Comparison of ENCODE assay signal across 24 cellular contexts in the genomic region with DNA sequence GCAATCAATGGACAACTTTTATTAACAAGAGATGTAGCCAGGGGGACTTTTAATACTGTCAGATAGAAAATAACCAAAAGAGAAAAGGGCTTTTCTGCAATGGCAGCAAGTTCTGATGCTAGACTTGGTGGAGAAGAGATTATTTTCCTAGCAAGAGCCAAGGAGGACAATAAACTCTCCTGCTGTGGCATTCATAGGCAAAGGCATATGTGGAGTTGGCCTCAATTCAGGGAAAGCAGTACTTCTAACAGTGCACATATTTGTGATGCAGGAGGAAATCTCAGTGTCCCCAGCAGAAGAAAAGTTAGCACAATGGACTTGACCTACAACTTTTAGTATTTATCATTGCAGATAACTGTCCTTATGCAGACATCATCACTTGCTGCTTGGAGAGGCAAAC.
DNase-seq lines count a peak whose midpoint lies in the region; TF ChIP-seq lines count a peak whose summit lies in the region.
"Had no signal": no experiment of that assay in that cellular context is flagged by ENCODE, and none has a peak within 500 bp of the region (broad histone marks: within the 10 kb centered on the region; RNA-seq: fewer than 3 reads in every experiment).

No MANE protein-coding gene starts in this region.

- H3K9me3 Mint-ChIP-seq in endodermal cell = peaks cover 6% of the 10 kb centered on the region
- peaks cover 16% of the 10 kb centered on the region for H3K9me3 Mint-ChIP-seq in nephron progenitor cell

- H3K36me3 Mint-ChIP-seq in endodermal cell (ENCODE audit: low read depth) = no peaks in the 10 kb centered on the region
- peaks cover 6% of the 10 kb centered on the region for H3K36me3 Mint-ChIP-seq in nephron progenitor cell (ENCODE audit: low read depth)
- H3K36me3 Mint-ChIP-seq: CD14-positive monocyte; CD8-positive, alpha-beta memory T cell had no signal

- no TSS peak for BruUV-seq in A673 (replicated peaks; lab: Mats Ljungman, UMichigan)

- H3K27me3 Mint-ChIP-seq in endodermal cell (ENCODE audit: insufficient read depth) (no peaks in the 10 kb centered on the region), nephron progenitor cell (ENCODE audit: low read depth, poor library complexity) (no peaks in the 10 kb centered on the region)
- H3K27me3 Mint-ChIP-seq: CD8-positive, alpha-beta memory T cell had no signal

- POLR2A ChIA-PET in A673 (lab: Charles Lee; ENCODE audit: low non-redundant PET) = no interaction called here

- CTCF ChIA-PET in A673 (lab: Charles Lee) = no interaction called here

- H3K27ac ChIP-seq in A673 (ENCODE audit: low read depth, low read length, poor library complexity, severe bottlenecking) = no peak overlapping the region
- peak overlapping the region; percentile 0 for H3K27ac ChIP-seq in endodermal cell (ENCODE audit: low read depth, low read length)
- H3K27ac ChIP-seq in testis = no peak overlapping the region
- H3K27ac ChIP-seq: 22Rv1, RWPE1 had no signal

- H3K36me3 ChIP-seq in A673 (ENCODE audit: insufficient read depth, low read length, poor library complexity, severe bottlenecking) = no peaks in the 10 kb centered on the region
- no peaks in the 10 kb centered on the region for H3K36me3 ChIP-seq in NT2/D1 (ENCODE audit: insufficient read depth, insufficient read length, low read length)
- no peaks in the 10 kb centered on the region for H3K36me3 ChIP-seq in endodermal cell (ENCODE audit: control insufficient read depth, insufficient read depth, low read length)
- no peaks in the 10 kb centered on the region for H3K36me3 ChIP-seq in testis (ENCODE audit: low read depth, missing control alignments)
- H3K36me3 ChIP-seq: BE2C had no signal

- no peaks in the 10 kb centered on the region for H3K9me3 ChIP-seq in A673 (ENCODE audit: low read depth, low read length, poor library complexity, severe bottlenecking)
- H3K9me3 ChIP-seq in NT2/D1 (ENCODE audit: insufficient read depth, low read length) = 0 out of 2 replicates have a peak, but pooled peaks cover 8% of the 10 kb centered on the region
- H3K9me3 ChIP-seq in endodermal cell (ENCODE audit: control insufficient read depth, low read length) = no peaks in the 10 kb centered on the region
- H3K9me3 ChIP-seq in testis = no peaks in the 10 kb centered on the region
- H3K9me3 ChIP-seq: BE2C had no signal

- no peak overlapping the region for H3K4me3 ChIP-seq in A673 (ENCODE audit: low read depth, low read length, poor library complexity, severe bottlenecking)
- H3K4me3 ChIP-seq in NT2/D1 (ENCODE audit: insufficient read length, low read depth) = no peak overlapping the region
- H3K4me3 ChIP-seq in endodermal cell (ENCODE audit: low read length) = no peak overlapping the region
- no peak overlapping the region for H3K4me3 ChIP-seq in testis
- H3K4me3 ChIP-seq: K562 had no signal

- TF ChIP-seq POLR2A in testis (IDR thresholded peaks at IDR 0.05) = no peak

- H3K4me1 Mint-ChIP-seq in endodermal cell (no peaks in the 10 kb centered on the region), nephron progenitor cell (no peaks in the 10 kb centered on the region)
- H3K4me1 Mint-ChIP-seq: CD14-positive monocyte; CD8-positive, alpha-beta memory T cell had no signal

- H3K9ac ChIP-seq in NT2/D1 (ENCODE audit: insufficient read length, low read depth) = no peak overlapping the region
- no peak overlapping the region for H3K9ac ChIP-seq in endodermal cell (ENCODE audit: extremely low read depth, low read length, poor library complexity, severe bottlenecking)

- TF ChIP-seq CTCF in A673 (conservative IDR thresholded peaks at IDR 0.05; ENCODE audit: low read depth, low read length) = no peak
- no peak for TF ChIP-seq CTCF in endodermal cell (conservative IDR thresholded peaks at IDR 0.05)
- TF ChIP-seq CTCF in testis (IDR thresholded peaks at IDR 0.05) = no peak
- TF ChIP-seq CTCF in nephron progenitor cell (IDR thresholded peaks at IDR 0.05) = no peak

- H3K4me1 ChIP-seq in A673 (ENCODE audit: insufficient read depth, low read length, poor library complexity, severe bottlenecking) (no peaks in the 10 kb centered on the region), NT2/D1 (ENCODE audit: insufficient read depth, insufficient read length) (no peaks in the 10 kb centered on the region), endodermal cell (ENCODE audit: control insufficient read depth, insufficient read depth, low read length) (no peaks in the 10 kb centered on the region), testis (no peaks in the 10 kb centered on the region)
- H3K4me1 ChIP-seq: BE2C had no signal

- no peak overlapping the region for H3K4me3 Mint-ChIP-seq in endodermal cell
- H3K4me3 Mint-ChIP-seq in nephron progenitor cell = no peak overlapping the region
- H3K4me3 Mint-ChIP-seq: CD14-positive monocyte; CD8-positive, alpha-beta memory T cell had no signal

- H3K27me3 ChIP-seq in A673 (replicated peaks; ENCODE audit: insufficient read depth, low read depth, low read length, poor library complexity) = no peaks in the 10 kb centered on the region
- H3K27me3 ChIP-seq in NT2/D1 (ENCODE audit: insufficient read depth, insufficient read length) = no peaks in the 10 kb centered on the region
- no peaks in the 10 kb centered on the region for H3K27me3 ChIP-seq in endodermal cell (ENCODE audit: control insufficient read depth, insufficient read depth, low read length, poor library complexity, severe bottlenecking)
- H3K27me3 ChIP-seq in testis = no peaks in the 10 kb centered on the region
- H3K27me3 ChIP-seq: BE2C had no signal

- no peak overlapping the region for H3K27ac Mint-ChIP-seq in endodermal cell
- no peak overlapping the region for H3K27ac Mint-ChIP-seq in nephron progenitor cell
- H3K27ac Mint-ChIP-seq: CD14-positive monocyte; CD8-positive, alpha-beta memory T cell had no signal

- peak; percentile 16 for DNase-seq in A673 (ENCODE audit: low spot score)
- DNase-seq in NT2/D1 (ENCODE audit: low read depth, low spot score) = peak; percentile 44
- DNase-seq in endodermal cell = no peak
- DNase-seq in iPS-NIHi11 (ENCODE audit: low spot score) = peak; percentile 12
- DNase-seq in NCI-H146 (lab: John Stamatoyannopoulos, UW) = no peak
- no peak for DNase-seq in GDM1 (lab: John Stamatoyannopoulos, UW)
- no peak for DNase-seq in testis
- DNase-seq in nephron progenitor cell = no peak
- DNase-seq: ACHN; BE2C; CD8-positive, alpha-beta memory T cell; DMS 273 treated with DMSO at 0.1 percent for 48 hours; DMS79; EL; Kasumi-1; NCI-H1092 treated with DMSO at 0.1 percent for 48 hours; NCI-H1436; NCI-H187 treated with DMSO at 0.1 percent for 48 hours; NCI-H69; SHP77 had no signal

- intact Hi-C loops in A673 (cut with micrococcal nuclease; ENCODE audit: unreplicated experiment) = no loop called here
- intact Hi-C loops in testis (cut with DNase I; ENCODE audit: low total_unique reads) = no loop called here

Comparison
In these comparisons a context has a peak if more than half of its experiments do, and no peak if none do; other contexts are left out.
1. DNase-seq: peak in A673 (single experiment), NT2/D1 (single experiment) and iPS-NIHi11 (single experiment); none in endodermal cell (single experiment), NCI-H146 (single experiment), GDM1 (single experiment), testis (single experiment) and nephron progenitor cell (single experiment).